ENCODE assay signal across 24 cellular contexts in the genomic region with DNA sequence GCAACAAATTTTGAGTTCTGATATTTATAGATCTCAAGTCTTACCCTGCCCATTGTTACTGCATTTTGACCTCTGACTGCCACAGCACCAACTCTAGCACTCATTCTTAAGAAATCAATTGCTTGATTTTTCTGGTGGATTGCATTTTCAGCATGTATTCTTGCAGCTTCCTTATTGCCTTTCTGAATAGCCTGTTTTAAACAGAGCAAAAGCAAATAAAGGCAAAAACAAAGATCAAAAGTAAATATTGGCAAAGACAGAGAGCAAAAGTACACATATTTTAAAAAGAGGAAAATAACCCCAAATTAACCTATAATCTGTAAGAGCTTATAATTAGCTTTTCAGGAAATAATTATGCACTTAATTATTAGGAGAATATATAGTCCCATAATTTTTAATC.
"Had no signal": no experiment of that assay in that cellular context is flagged by ENCODE, and none has a peak within 500 bp of the region (broad histone marks: within the 10 kb centered on the region; RNA-seq: fewer than 3 reads in every experiment).

No MANE protein-coding gene starts in this region.

- H3K27ac ChIP-seq: SJSA1, SK-N-MC had no signal

- DNase-seq: IMR-90, Karpas-422, KG1, MG63, NCI-H1092, NCI-H1105 treated with DMSO at 0.1 percent for 48 hours, NCI-H1417 treated with DMSO at 0.1 percent for 48 hours, NCI-H146, NCI-H1694 treated with DMSO at 0.1 percent for 48 hours, NCI-H1930, NCI-H2081, NCI-H2107, NCI-H2171, NCI-H226, NCI-H446, NCI-H510A, NCI-H524 treated with DMSO at 0.1 percent for 48 hours, NCI-H69, NCI-H774, Right ventricle myocardium superior, RPMI8226, SIG-M5 had no signal
